Comparison of ENCODE assay signal across 8 cellular contexts in genomic region chr15:100602064-100602821, GRCh38. TPM values are rescaled to one million over a fixed set of nuclear protein-coding genes. Genes with fewer than 3 reads are reported as not detected.
A peak's percentile ranks its signal among the peaks of the same experiment; 100 is the strongest.
DNase-seq lines count a peak whose midpoint lies in the region; ATAC-seq, FAIRE-seq and TF ChIP-seq lines count a peak whose summit lies in the region.

A gene with protein sequence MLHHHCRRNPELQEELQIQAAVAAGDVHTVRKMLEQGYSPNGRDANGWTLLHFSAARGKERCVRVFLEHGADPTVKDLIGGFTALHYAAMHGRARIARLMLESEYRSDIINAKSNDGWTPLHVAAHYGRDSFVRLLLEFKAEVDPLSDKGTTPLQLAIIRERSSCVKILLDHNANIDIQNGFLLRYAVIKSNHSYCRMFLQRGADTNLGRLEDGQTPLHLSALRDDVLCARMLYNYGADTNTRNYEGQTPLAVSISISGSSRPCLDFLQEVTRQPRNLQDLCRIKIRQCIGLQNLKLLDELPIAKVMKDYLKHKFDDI (plus strand): TSS chr15:100602589. CDS start chr15:100612217, 9,628 bp downstream.
A gene with protein sequence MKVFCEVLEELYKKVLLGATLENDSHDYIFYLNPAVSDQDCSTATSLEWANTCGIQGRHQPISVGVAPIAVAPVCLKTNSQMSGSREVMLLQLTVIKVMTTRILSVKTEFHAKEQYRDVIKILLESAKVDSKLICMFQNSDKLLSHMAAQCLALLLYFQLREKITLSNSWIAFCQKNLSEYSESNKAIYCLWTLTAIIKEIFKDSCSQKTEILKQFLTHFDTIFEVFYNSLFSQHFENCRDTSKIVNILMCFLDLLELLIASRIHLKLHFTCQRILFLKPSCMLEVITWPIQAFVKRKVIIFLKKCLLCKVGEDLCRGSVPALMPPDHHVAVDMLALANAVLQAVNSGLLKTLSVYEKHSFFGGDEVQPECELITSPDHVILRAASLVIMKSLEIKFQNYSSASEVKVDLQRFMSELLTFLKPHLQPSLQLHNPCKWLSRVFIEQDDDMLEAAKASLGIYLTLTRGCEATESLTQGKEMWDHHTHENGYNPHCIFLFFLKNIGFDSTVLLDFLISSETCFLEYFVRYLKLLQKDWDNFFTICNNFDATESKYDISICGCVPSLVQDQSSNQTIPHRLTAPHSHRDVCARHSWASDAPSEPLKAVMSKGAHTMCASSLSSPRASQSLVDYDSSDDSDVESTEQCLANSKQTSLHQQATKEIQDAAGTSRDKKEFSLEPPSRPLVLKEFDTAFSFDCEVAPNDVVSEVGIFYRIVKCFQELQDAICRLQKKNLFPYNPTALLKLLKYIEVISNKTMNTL (minus strand): TSS chr15:100602184. CDS start chr15:100580842, 21,342 bp downstream.

- no peaks in the 10 kb centered on the region for H3K9me3 Mint-ChIP-seq in activated naive CD8-positive, alpha-beta T cell treated with anti-CD3 and anti-CD28 coated beads, Interleukin-2, amount 50 U/mL, for 24 hours

- H3K27ac Mint-ChIP-seq in activated naive CD8-positive, alpha-beta T cell treated with anti-CD3 and anti-CD28 coated beads, Interleukin-2, amount 50 U/mL, for 24 hours = no peak within 1 kb of the TSS

- H3K4me3 Mint-ChIP-seq in activated naive CD8-positive, alpha-beta T cell treated with anti-CD3 and anti-CD28 coated beads, Interleukin-2, amount 50 U/mL, for 24 hours = no peak within 1 kb of the TSS

- H3K27ac ChIP-seq in pancreas = peak within 1 kb of the TSS; percentile 30 to 71 (median 60)
- H3K27ac ChIP-seq in tibial artery = peak within 1 kb of the TSS; percentile 82 to 87

- no peaks in the 10 kb centered on the region for H3K27me3 Mint-ChIP-seq in activated naive CD8-positive, alpha-beta T cell treated with anti-CD3 and anti-CD28 coated beads, Interleukin-2, amount 50 U/mL, for 24 hours

- H3K4me3 ChIP-seq in GM12865 (ENCODE audit: low read depth, low read length) = peak within 1 kb of the TSS; percentile 94
- peak within 1 kb of the TSS; percentile 85 to 96 (median 90) for H3K4me3 ChIP-seq in pancreas
- peak within 1 kb of the TSS; percentile 71 to 77 for H3K4me3 ChIP-seq in tibial artery

- peaks cover 22% of the 10 kb centered on the region for H3K36me3 Mint-ChIP-seq in activated naive CD8-positive, alpha-beta T cell treated with anti-CD3 and anti-CD28 coated beads, Interleukin-2, amount 50 U/mL, for 24 hours (ENCODE audit: low read depth)

- 0 to 1% methylated on average over 48 to 51 of the region's 51 CpGs for WGBS in pancreas, 2 donors

- ATAC-seq in HG02763 (IDR thresholded peaks at IDR 0.05; ENCODE audit: unreplicated experiment) = peak; percentile 89
- peak; percentile 91 for ATAC-seq in activated naive CD8-positive, alpha-beta T cell treated with anti-CD3 and anti-CD28 coated beads, Interleukin-2, amount 50 U/mL, for 24 hours
- ATAC-seq in Right ventricle myocardium superior (ENCODE audit: poor library complexity) = peak; percentile 98
- ATAC-seq in pancreas = peak; percentile 95 to 97 (median 96)

- intact Hi-C loops in Right ventricle myocardium superior (cut with DNase I) = no loop called here
- intact Hi-C loops in pancreas (cut with DNase I) = no loop called here
- intact Hi-C loops in tibial artery (cut with DNase I; ENCODE audit: low total_unique reads) = loop anchor here (5.0 to 10.0 kb wide), 2 partner anchors 255 to 677 kb away; no protein-coding TSS in a partner anchor

- H3K27me3 ChIP-seq in pancreas = no peaks in the 10 kb centered on the region
- H3K27me3 ChIP-seq in tibial artery = no peaks in the 10 kb centered on the region

- TF ChIP-seq CTCF in GM12865 (IDR thresholded peaks at IDR 0.05; ENCODE audit: insufficient read depth, low read depth, low read length, missing control alignments) (no peak), pancreas (IDR thresholded peaks at IDR 0.05) (no peak), tibial artery (IDR thresholded peaks at IDR 0.05) (no peak)

- DNase-seq in GM12865 (ENCODE audit: low read depth) = peak; percentile 100
- peak; percentile 99 for DNase-seq in NCI-H1417 treated with DMSO at 0.1 percent for 48 hours (lab: John Stamatoyannopoulos, UW)
- peak; percentile 100 for DNase-seq in SW480 (ENCODE audit: low spot score)
- peak; percentile 99 for DNase-seq in activated naive CD8-positive, alpha-beta T cell treated with anti-CD3 and anti-CD28 coated beads, Interleukin-2, amount 50 U/mL, for 24 hours
- DNase-seq in Right ventricle myocardium superior = peak; percentile 100
- peak; percentile 100 for DNase-seq in pancreas
- peak; percentile 100 for DNase-seq in tibial artery

- peaks cover 57% of the 10 kb centered on the region for H3K4me1 Mint-ChIP-seq in activated naive CD8-positive, alpha-beta T cell treated with anti-CD3 and anti-CD28 coated beads, Interleukin-2, amount 50 U/mL, for 24 hours

- H3K9me3 ChIP-seq in pancreas = no peaks in the 10 kb centered on the region
- no peaks in the 10 kb centered on the region for H3K9me3 ChIP-seq in tibial artery

- no peaks in the 10 kb centered on the region for H3K36me3 ChIP-seq in pancreas
- H3K36me3 ChIP-seq in tibial artery = peaks cover 0 to 7% (median 0%) of the 10 kb centered on the region in 3 donors

- H3K4me1 ChIP-seq in pancreas (peaks cover 8 to 22% (median 8%) of the 10 kb centered on the region in 3 donors), tibial artery (peaks cover 0 to 41% (median 28%) of the 10 kb centered on the region in 4 donors)

- peak; percentile 96 for FAIRE-seq in pancreas (lab: Jason Lieb, UNC)

RNA-seq across cellular contexts. Expression of the first gene that starts in this region (rescaled TPM):
- total RNA-seq in Right ventricle myocardium superior = 5.1 TPM
- 1 to 10 TPM; 3.9 to 7.8 (median 4.6) TPM for total RNA-seq in pancreas
- polyA plus RNA-seq in pancreas = 1 to 10 TPM; 1.9 to 2.7 TPM

RNA-seq across cellular contexts. Expression of the second gene that starts in this region (rescaled TPM):
- total RNA-seq in Right ventricle myocardium superior = 6.8 TPM
- 1 to 10 TPM; 3.1 to 8.3 (median 4.6) TPM for total RNA-seq in pancreas
- polyA plus RNA-seq in pancreas = 1 to 10 TPM; 3.0 to 9.1 TPM

Comparison
In these comparisons a context has a peak if more than half of its experiments do, and no peak if none do; other contexts are left out.
1. Peak in every context shown above with its lines: DNase-seq, ATAC-seq, H3K4me3 ChIP-seq and H3K27ac ChIP-seq.